28 cellular contexts compared by ENCODE assay signal in genomic region chr17:6941989-6942388, GRCh38. TPM values are rescaled to one million over a fixed set of nuclear protein-coding genes. Genes with fewer than 3 reads are reported as not detected.
"Had no signal": no experiment of that assay in that cellular context is flagged by ENCODE, and none has a peak within 500 bp of the region (broad histone marks: within the 10 kb centered on the region; RNA-seq: fewer than 3 reads in every experiment).

No MANE protein-coding gene starts in this region.

- H3K4me1 ChIP-seq: left ventricle myocardium inferior, pancreas, prostate gland, testis, thyroid gland, transverse colon, upper lobe of left lung, vagina had no signal

- H3K27me3 ChIP-seq: pancreas, stomach, testis, thyroid gland, transverse colon, upper lobe of left lung, vagina had no signal

- H3K27ac ChIP-seq: left ventricle myocardium inferior, pancreas, prostate gland, skin epidermis, stomach, testis, thyroid gland, transverse colon, upper lobe of left lung, vagina had no signal

- H3K36me3 ChIP-seq: left ventricle myocardium inferior, pancreas, prostate gland, stomach, thyroid gland, transverse colon, upper lobe of left lung, vagina had no signal

- FAIRE-seq: islet of Langerhans, kidney, pancreas had no signal

- ATAC-seq: naive thymus-derived CD8-positive, alpha-beta T cell; right cardiac atrium; sciatic nerve; stimulated activated naive B cell treated with anti-CD40 and anti-IgM and Interleukin-4, amounts not matched to agents 10 μg/mL and 1 μg/mL and 100 μg/mL, for 72 hours; stimulated activated naive CD8-positive, alpha-beta T cell treated with anti-CD3 and anti-CD28 coated beads, Interleukin-15, Interleukin-2, amounts not matched to agents 100 U/mL and 50 U/mL, for 24 hours had no signal

- DNase-seq: hippocampal formation; immature natural killer cell; kidney; left ventricle myocardium inferior; midbrain; naive thymus-derived CD8-positive, alpha-beta T cell; nucleus accumbens; pancreas; posterior cingulate gyrus; retina; right cardiac atrium; stimulated activated CD4-positive, alpha-beta T cell treated with anti-CD3 and anti-CD28 coated beads, Interleukin-12 subunit alpha, Interleukin-12 subunit beta, amount 100 ng/mL, for 4 hours; stimulated activated CD4-positive, alpha-beta T cell treated with anti-CD3 and anti-CD28 coated beads, Interleukin-15, amount 100 ng/mL, for 24 hours; stimulated activated CD4-positive, alpha-beta T cell treated with anti-CD3 and anti-CD28 coated beads, Interleukin-2, amount 100 ng/mL, for 24 hours; stimulated activated CD4-positive, alpha-beta T cell treated with anti-CD3 and anti-CD28 coated beads, Interleukin-4, amount 100 ng/mL, for 1 hour; stimulated activated naive B cell treated with anti-CD40 and anti-IgM and Interleukin-4, amounts not matched to agents 10 μg/mL and 1 μg/mL and 100 μg/mL, for 72 hours; stimulated activated naive CD8-positive, alpha-beta T cell treated with anti-CD3 and anti-CD28 coated beads, Interleukin-15, Interleukin-2, amounts not matched to agents 100 U/mL and 50 U/mL, for 24 hours; stomach; testis; thyroid gland; transverse colon; upper lobe of left lung had no signal

- H3K9me3 ChIP-seq: left ventricle myocardium inferior, pancreas, prostate gland, stomach, testis, thyroid gland, transverse colon, upper lobe of left lung, vagina had no signal

- H3K4me3 ChIP-seq: left ventricle myocardium inferior, lung, pancreas, prostate gland, skin epidermis, stomach, testis, thyroid gland, transverse colon, upper lobe of left lung, vagina had no signal

RNA-seq across cellular contexts. Expression of gene ALOX12, which starts 53.9 kb away (rescaled TPM):
- polyA plus RNA-seq: pancreas had no signal
